18 cellular contexts compared by ENCODE assay signal in genomic region chr1:228839656-228840055, GRCh38.
DNase-seq lines count a peak whose midpoint lies in the region; ATAC-seq and TF ChIP-seq lines count a peak whose summit lies in the region.
"Had no signal": no experiment of that assay in that cellular context is flagged by ENCODE, and none has a peak within 500 bp of the region (broad histone marks: within the 10 kb centered on the region; RNA-seq: fewer than 3 reads in every experiment).

No MANE protein-coding gene starts in this region.

- no peak for ATAC-seq in activated CD8-positive, alpha-beta memory T cell treated with anti-CD3 and anti-CD28 coated beads, Interleukin-2, amount 10 ng/mL, durations not matched to agents 7 days and 5 days
- ATAC-seq in HG02938 (IDR thresholded peaks at IDR 0.05; ENCODE audit: unreplicated experiment) = no peak

- no peak overlapping the region for H3K4me3 Mint-ChIP-seq in activated CD8-positive, alpha-beta memory T cell treated with anti-CD3 and anti-CD28 coated beads, Interleukin-2, amount 10 ng/mL, durations not matched to agents 7 days and 5 days
- H3K4me3 Mint-ChIP-seq in type B pancreatic cell = no peak overlapping the region
- H3K4me3 Mint-ChIP-seq: B cell; CD4-positive, CD25-positive, alpha-beta regulatory T cell had no signal

- TF ChIP-seq CTCF in choroid plexus epithelial cell (conservative IDR thresholded peaks at IDR 0.05; ENCODE audit: low read depth, low read length) (no peak), type B pancreatic cell (conservative IDR thresholded peaks at IDR 0.05) (no peak)

- no peak overlapping the region for H3K4me3 ChIP-seq in choroid plexus epithelial cell (ENCODE audit: low read depth, low read length)
- H3K4me3 ChIP-seq in mucosa of stomach (ENCODE audit: low read length) = no peak overlapping the region
- H3K4me3 ChIP-seq: GM23248, PC-9 had no signal

- H3K27me3 Mint-ChIP-seq in activated CD8-positive, alpha-beta memory T cell treated with anti-CD3 and anti-CD28 coated beads, Interleukin-2, amount 10 ng/mL, durations not matched to agents 7 days and 5 days = peaks cover 30% of the 10 kb centered on the region
- H3K27me3 Mint-ChIP-seq in type B pancreatic cell = no peaks in the 10 kb centered on the region

- peaks cover 59% of the 10 kb centered on the region for H3K4me1 ChIP-seq in mucosa of stomach (ENCODE audit: control insufficient read depth, insufficient read depth, low read length)

- H3K4me1 Mint-ChIP-seq in activated CD8-positive, alpha-beta memory T cell treated with anti-CD3 and anti-CD28 coated beads, Interleukin-2, amount 10 ng/mL, durations not matched to agents 7 days and 5 days = peaks cover 13% of the 10 kb centered on the region
- peaks cover 54% of the 10 kb centered on the region for H3K4me1 Mint-ChIP-seq in type B pancreatic cell (ENCODE audit: unreplicated experiment)
- H3K4me1 Mint-ChIP-seq: B cell; CD4-positive, CD25-positive, alpha-beta regulatory T cell had no signal

- DNase-seq in activated CD8-positive, alpha-beta memory T cell treated with anti-CD3 and anti-CD28 coated beads for 24 hours = peak; percentile 7
- DNase-seq in activated CD8-positive, alpha-beta memory T cell treated with anti-CD3 and anti-CD28 coated beads, Interleukin-2, amount 10 ng/mL, durations not matched to agents 7 days and 5 days = no peak
- DNase-seq in choroid plexus epithelial cell (ENCODE audit: low read depth) = peak; percentile 52
- DNase-seq in type B pancreatic cell (ENCODE audit: extremely low spot score, unreplicated experiment) = no peak
- no peak for DNase-seq in activated CD4-positive, alpha-beta T cell treated with anti-CD3 and anti-CD28 coated beads, Interleukin-2, amount 50 U/mL, for 1 hour
- no peak for DNase-seq in NCI-H510A (lab: John Stamatoyannopoulos, UW)
- DNase-seq: 8988T; CD4-positive, CD25-positive, alpha-beta regulatory T cell; COR-L47; GM23248; NCI-H1417 treated with DMSO at 0.1 percent for 48 hours; NCI-H187 treated with DMSO at 0.1 percent for 48 hours; NCI-H524 treated with DMSO at 0.1 percent for 48 hours; PC-9 had no signal

- H3K27ac Mint-ChIP-seq in activated CD8-positive, alpha-beta memory T cell treated with anti-CD3 and anti-CD28 coated beads, Interleukin-2, amount 10 ng/mL, durations not matched to agents 7 days and 5 days = no peak overlapping the region
- H3K27ac Mint-ChIP-seq in type B pancreatic cell = peak overlapping the region; percentile 91
- H3K27ac Mint-ChIP-seq: B cell; CD4-positive, CD25-positive, alpha-beta regulatory T cell had no signal

- peaks cover 2% of the 10 kb centered on the region for H3K36me3 Mint-ChIP-seq in activated CD8-positive, alpha-beta memory T cell treated with anti-CD3 and anti-CD28 coated beads, Interleukin-2, amount 10 ng/mL, durations not matched to agents 7 days and 5 days
- peaks cover 9% of the 10 kb centered on the region for H3K36me3 Mint-ChIP-seq in type B pancreatic cell
- H3K36me3 Mint-ChIP-seq: CD4-positive, CD25-positive, alpha-beta regulatory T cell had no signal

- H3K36me3 ChIP-seq in mucosa of stomach (ENCODE audit: control insufficient read depth, insufficient read depth, low read length) = no peaks in the 10 kb centered on the region

- peaks cover 3% of the 10 kb centered on the region for H3K9me3 Mint-ChIP-seq in activated CD8-positive, alpha-beta memory T cell treated with anti-CD3 and anti-CD28 coated beads, Interleukin-2, amount 10 ng/mL, durations not matched to agents 7 days and 5 days (ENCODE audit: low read depth)
- peaks cover 5% of the 10 kb centered on the region for H3K9me3 Mint-ChIP-seq in type B pancreatic cell

- peak overlapping the region; percentile 4 for H3K9ac ChIP-seq in mucosa of stomach (ENCODE audit: low read length)
- H3K9ac ChIP-seq: GM23248, KMS-11 had no signal

- H3K9me3 ChIP-seq in mucosa of stomach (ENCODE audit: control insufficient read depth, low read length) = no peaks in the 10 kb centered on the region

- CTCF ChIA-PET in activated CD8-positive, alpha-beta memory T cell treated with anti-CD3 and anti-CD28 coated beads, Interleukin-2, amount 10 ng/mL, durations not matched to agents 7 days and 5 days (lab: Charles Lee) = no interaction called here

- H3K27me3 ChIP-seq in mucosa of stomach (ENCODE audit: control insufficient read depth, insufficient read depth, low read length) = no peaks in the 10 kb centered on the region

Comparison
In these comparisons a context has a peak if more than half of its experiments do, and no peak if none do; other contexts are left out.
1. DNase-seq: peak in activated CD8-positive, alpha-beta memory T cell treated with anti-CD3 and anti-CD28 coated beads for 24 hours (single experiment) and choroid plexus epithelial cell (single experiment); none in activated CD8-positive, alpha-beta memory T cell treated with anti-CD3 and anti-CD28 coated beads, Interleukin-2, amount 10 ng/mL, durations not matched to agents 7 days and 5 days (single experiment), type B pancreatic cell (single experiment), activated CD4-positive, alpha-beta T cell treated with anti-CD3 and anti-CD28 coated beads, Interleukin-2, amount 50 U/mL, for 1 hour (single experiment) and NCI-H510A (single experiment).